1 cellular context compared by ENCODE assay signal in the genomic region with DNA sequence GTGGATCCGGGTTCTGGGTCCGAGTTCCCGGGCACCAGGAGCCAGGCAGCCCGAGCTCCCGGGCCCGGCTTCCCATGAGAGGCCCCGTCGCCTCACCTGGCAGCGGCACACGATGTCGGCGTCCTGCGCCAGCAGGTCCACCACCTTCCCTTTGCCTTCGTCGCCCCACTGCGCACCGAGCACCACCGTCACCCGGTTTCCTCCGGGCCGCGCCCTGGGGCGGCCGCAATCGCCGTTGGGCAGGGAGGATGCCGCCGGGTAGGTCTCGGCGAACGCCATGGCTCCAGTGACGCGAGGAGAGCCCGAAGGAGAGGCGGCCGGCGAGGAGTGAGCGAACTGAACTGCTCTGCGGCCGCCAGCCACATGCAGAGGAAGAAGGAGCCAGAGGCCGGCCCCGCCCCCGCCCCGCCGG.
A peak's percentile ranks its signal among the peaks of the same experiment; 100 is the strongest.
TF ChIP-seq lines count a peak whose summit lies in the region.

A gene (minus strand): TSS at position 371 of the 412 bp plus-strand sequence. CDS start 92 bp downstream, at position 279.

TF ChIP-seq in WTC11, 78 proteins besides CTCF, POLR2A, EP300 and RAD21 (continued from another document):
- TF ChIP-seq, protein P1, sequence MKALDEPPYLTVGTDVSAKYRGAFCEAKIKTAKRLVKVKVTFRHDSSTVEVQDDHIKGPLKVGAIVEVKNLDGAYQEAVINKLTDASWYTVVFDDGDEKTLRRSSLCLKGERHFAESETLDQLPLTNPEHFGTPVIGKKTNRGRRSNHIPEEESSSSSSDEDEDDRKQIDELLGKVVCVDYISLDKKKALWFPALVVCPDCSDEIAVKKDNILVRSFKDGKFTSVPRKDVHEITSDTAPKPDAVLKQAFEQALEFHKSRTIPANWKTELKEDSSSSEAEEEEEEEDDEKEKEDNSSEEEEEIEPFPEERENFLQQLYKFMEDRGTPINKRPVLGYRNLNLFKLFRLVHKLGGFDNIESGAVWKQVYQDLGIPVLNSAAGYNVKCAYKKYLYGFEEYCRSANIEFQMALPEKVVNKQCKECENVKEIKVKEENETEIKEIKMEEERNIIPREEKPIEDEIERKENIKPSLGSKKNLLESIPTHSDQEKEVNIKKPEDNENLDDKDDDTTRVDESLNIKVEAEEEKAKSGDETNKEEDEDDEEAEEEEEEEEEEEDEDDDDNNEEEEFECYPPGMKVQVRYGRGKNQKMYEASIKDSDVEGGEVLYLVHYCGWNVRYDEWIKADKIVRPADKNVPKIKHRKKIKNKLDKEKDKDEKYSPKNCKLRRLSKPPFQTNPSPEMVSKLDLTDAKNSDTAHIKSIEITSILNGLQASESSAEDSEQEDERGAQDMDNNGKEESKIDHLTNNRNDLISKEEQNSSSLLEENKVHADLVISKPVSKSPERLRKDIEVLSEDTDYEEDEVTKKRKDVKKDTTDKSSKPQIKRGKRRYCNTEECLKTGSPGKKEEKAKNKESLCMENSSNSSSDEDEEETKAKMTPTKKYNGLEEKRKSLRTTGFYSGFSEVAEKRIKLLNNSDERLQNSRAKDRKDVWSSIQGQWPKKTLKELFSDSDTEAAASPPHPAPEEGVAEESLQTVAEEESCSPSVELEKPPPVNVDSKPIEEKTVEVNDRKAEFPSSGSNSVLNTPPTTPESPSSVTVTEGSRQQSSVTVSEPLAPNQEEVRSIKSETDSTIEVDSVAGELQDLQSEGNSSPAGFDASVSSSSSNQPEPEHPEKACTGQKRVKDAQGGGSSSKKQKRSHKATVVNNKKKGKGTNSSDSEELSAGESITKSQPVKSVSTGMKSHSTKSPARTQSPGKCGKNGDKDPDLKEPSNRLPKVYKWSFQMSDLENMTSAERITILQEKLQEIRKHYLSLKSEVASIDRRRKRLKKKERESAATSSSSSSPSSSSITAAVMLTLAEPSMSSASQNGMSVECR (CRISPR knock-in tag; IDR thresholded peaks at IDR 0.05; ENCODE audit: borderline replicate concordance): 0 out of 2 replicates have a peak, but pooled peaks have one; percentile 26
- TF ChIP-seq, protein P2, sequence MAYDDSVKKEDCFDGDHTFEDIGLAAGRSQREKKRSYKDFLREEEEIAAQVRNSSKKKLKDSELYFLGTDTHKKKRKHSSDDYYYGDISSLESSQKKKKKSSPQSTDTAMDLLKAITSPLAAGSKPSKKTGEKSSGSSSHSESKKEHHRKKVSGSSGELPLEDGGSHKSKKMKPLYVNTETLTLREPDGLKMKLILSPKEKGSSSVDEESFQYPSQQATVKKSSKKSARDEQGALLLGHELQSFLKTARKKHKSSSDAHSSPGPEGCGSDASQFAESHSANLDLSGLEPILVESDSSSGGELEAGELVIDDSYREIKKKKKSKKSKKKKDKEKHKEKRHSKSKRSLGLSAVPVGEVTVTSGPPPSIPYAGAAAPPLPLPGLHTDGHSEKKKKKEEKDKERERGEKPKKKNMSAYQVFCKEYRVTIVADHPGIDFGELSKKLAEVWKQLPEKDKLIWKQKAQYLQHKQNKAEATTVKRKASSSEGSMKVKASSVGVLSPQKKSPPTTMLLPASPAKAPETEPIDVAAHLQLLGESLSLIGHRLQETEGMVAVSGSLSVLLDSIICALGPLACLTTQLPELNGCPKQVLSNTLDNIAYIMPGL (CRISPR knock-in tag; IDR thresholded peaks at IDR 0.05): peak; percentile 77; the same call in 1 of the 2 replicates
- TF ChIP-seq, protein P3, sequence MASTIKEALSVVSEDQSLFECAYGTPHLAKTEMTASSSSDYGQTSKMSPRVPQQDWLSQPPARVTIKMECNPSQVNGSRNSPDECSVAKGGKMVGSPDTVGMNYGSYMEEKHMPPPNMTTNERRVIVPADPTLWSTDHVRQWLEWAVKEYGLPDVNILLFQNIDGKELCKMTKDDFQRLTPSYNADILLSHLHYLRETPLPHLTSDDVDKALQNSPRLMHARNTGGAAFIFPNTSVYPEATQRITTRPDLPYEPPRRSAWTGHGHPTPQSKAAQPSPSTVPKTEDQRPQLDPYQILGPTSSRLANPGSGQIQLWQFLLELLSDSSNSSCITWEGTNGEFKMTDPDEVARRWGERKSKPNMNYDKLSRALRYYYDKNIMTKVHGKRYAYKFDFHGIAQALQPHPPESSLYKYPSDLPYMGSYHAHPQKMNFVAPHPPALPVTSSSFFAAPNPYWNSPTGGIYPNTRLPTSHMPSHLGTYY (CRISPR knock-in tag; IDR thresholded peaks at IDR 0.05): 0 out of 2 replicates have a peak, but pooled peaks have one; percentile 41
- TF ChIP-seq GRHL2 (CRISPR knock-in tag; IDR thresholded peaks at IDR 0.05; ENCODE audit: insufficient replicate concordance, severe bottlenecking) (no peak), TEAD4 (CRISPR knock-in tag; IDR thresholded peaks at IDR 0.05) (no peak), GABPB1 (CRISPR knock-in tag; IDR thresholded peaks at IDR 0.05) (peak; percentile 45), NR3C1 (CRISPR knock-in tag; conservative IDR thresholded peaks at IDR 0.05; ENCODE audit: low read depth) (no peak), RELA (CRISPR knock-in tag; IDR thresholded peaks at IDR 0.05; ENCODE audit: borderline replicate concordance) (no peak), SOX15 (CRISPR knock-in tag; IDR thresholded peaks at IDR 0.05) (no peak), ZNF416 (CRISPR knock-in tag; IDR thresholded peaks at IDR 0.05) (0 out of 2 replicates have a peak, but pooled peaks have one; percentile 41), KAT7 (CRISPR knock-in tag; IDR thresholded peaks at IDR 0.05; ENCODE audit: borderline replicate concordance) (0 out of 2 replicates have a peak, but pooled peaks have one; percentile 79), ETV6 (CRISPR knock-in tag; IDR thresholded peaks at IDR 0.05) (peak; percentile 69), ZNF232 (CRISPR knock-in tag; IDR thresholded peaks at IDR 0.05) (peak; percentile 78; the same call in 1 of the 2 replicates), CREB1 (CRISPR knock-in tag; IDR thresholded peaks at IDR 0.05) (peak; percentile 61; the same call in 1 of the 2 replicates)
- TF ChIP-seq, protein P4, sequence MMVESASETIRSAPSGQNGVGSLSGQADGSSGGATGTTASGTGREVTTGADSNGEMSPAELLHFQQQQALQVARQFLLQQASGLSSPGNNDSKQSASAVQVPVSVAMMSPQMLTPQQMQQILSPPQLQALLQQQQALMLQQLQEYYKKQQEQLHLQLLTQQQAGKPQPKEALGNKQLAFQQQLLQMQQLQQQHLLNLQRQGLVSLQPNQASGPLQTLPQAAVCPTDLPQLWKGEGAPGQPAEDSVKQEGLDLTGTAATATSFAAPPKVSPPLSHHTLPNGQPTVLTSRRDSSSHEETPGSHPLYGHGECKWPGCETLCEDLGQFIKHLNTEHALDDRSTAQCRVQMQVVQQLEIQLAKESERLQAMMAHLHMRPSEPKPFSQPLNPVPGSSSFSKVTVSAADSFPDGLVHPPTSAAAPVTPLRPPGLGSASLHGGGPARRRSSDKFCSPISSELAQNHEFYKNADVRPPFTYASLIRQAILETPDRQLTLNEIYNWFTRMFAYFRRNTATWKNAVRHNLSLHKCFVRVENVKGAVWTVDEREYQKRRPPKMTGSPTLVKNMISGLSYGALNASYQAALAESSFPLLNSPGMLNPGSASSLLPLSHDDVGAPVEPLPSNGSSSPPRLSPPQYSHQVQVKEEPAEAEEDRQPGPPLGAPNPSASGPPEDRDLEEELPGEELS (CRISPR knock-in tag; IDR thresholded peaks at IDR 0.05): peak; percentile 74; the same call in 1 of the 2 replicates
